Comparison of ENCODE assay signal across 2 cellular contexts in the genomic region with DNA sequence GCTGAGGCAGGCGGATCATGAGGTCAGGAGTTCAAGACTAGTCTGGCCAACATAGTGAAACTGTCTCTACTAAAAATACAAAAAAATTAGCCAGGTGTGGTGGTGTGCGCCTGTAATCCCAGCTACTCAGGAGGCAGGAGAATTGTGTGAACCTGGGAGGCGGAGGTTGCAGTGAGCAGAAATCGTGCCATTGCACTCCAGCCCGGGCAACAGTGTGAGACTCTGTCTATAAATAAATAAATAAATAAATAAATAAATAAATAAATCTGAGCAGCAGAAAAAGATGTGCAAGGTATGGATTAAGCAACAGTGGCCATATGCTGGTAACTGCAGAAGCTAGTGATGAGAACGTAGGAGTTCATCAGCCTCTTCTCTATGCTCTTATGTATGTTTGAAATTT. TPM values are rescaled to one million over a fixed set of nuclear protein-coding genes. Genes with fewer than 3 reads are reported as not detected.
"Had no signal": no experiment of that assay in that cellular context is flagged by ENCODE, and none has a peak within 500 bp of the region (broad histone marks: within the 10 kb centered on the region; RNA-seq: fewer than 3 reads in every experiment).

No MANE protein-coding gene starts in this region.

RNA-seq across cellular contexts. Expression of a gene that starts 35.5 kb away (rescaled TPM):
- total RNA-seq: G401, GM12878 had no signal
